Comparison of ENCODE assay signal across 1 cellular context in the genomic region with DNA sequence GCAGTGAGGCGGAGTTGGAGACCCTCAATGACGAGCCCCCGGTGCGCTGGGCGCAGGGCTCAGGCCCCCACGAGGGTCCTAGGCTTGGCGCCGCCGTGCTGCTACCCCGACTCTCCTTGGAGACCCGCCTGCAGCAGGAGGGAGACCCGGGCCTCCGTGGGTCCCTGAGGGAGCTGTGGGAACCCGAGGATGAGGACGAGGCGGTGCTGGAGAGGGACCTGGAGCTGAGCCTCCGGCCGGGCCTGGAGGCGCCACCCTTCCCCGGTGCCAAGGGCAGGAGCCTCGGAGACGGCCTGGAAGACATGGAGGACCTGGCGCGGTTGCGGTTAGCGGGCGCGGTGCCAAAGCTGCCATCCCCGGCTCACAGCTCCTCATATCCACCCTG.
TF ChIP-seq lines count a peak whose summit lies in the region.

No MANE protein-coding gene starts in this region.

TF ChIP-seq in neural cell, 6 proteins besides CTCF, POLR2A, EP300 and RAD21 (continued from another document):
- TF ChIP-seq EZH2 (IDR thresholded peaks at IDR 0.05; ENCODE audit: borderline replicate concordance, insufficient read depth, low read length, poor library complexity, severe bottlenecking) (no peak), SMC3 (conservative IDR thresholded peaks at IDR 0.05; ENCODE audit: poor library complexity) (no peak), POLR2AphosphoS5 (IDR thresholded peaks at IDR 0.05) (no peak), MXI1 (conservative IDR thresholded peaks at IDR 0.05; ENCODE audit: poor library complexity, severe bottlenecking) (no peak), TAF1 (IDR thresholded peaks at IDR 0.05; ENCODE audit: low read depth) (no peak)
TF ChIP-seq in neural cell: peak in this region for 0.
